ENCODE assay signal across 17 cellular contexts in the genomic region with DNA sequence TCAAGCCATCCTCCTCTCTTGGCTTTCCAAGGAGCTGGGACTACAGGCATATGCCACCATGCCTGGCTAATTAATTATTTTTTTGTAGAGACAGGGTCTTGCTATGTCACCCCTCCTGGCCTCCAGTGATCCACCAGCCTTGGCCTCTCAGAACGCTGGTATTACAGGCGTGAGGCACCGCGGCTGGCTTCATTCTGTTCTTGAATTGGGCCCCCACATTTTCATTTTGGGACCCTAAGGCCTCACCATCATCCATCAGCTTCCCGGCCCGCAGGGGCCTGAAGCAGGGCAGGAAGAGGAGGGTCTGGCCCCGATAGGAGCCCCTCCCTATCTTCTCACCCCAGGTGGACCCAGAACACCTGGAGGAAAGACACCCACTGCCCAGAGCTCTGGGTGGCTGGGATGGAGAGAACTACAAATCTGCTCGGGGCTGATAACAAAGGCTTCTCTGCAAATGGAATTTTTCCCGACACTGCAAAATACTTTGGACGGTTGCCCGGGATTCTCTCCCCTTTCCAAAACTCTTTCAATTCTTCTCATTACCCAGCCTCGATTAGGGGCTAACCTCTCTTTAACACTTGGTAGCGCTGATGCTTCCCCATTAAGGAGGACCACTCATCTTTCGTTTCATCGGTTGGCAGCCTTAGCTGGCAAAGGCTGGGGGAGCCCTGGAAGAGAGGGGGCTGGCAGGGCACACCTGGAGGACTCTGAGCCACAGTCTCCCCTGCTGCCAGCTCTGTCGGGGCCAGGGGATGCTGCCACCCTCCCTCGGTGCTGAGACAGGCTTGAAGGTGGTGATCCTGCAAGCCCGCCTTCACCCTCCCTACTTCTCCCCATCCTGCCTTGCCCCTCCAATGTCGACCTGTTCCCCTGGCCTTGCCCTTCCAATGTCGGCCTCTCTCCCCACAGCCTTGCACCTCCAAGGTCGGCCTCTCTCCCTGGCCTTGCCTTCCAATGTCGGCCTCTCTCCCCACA.
DNase-seq lines count a peak whose midpoint lies in the region; ATAC-seq and TF ChIP-seq lines count a peak whose summit lies in the region.
"Had no signal": no experiment of that assay in that cellular context is flagged by ENCODE, and none has a peak within 500 bp of the region (broad histone marks: within the 10 kb centered on the region; RNA-seq: fewer than 3 reads in every experiment).

No MANE protein-coding gene starts in this region.

- H3K36me3 Mint-ChIP-seq in chondrocyte (ENCODE audit: low read depth), result no peaks in the 10 kb centered on the region
- H3K36me3 Mint-ChIP-seq in activated T-cell treated with anti-CD3 and anti-CD28 coated beads, Interleukin-2, amount 50 U/mL, for 4 hours (ENCODE audit: insufficient read depth), result peaks cover 28% of the 10 kb centered on the region

- H3K36me3 ChIP-seq in spleen, result peaks cover 0 to 98% (median 60%) of the 10 kb centered on the region in 6 donors
- H3K36me3 ChIP-seq: uterus had no signal

- no peak overlapping the region for H3K27ac Mint-ChIP-seq in chondrocyte (ENCODE audit: unreplicated experiment)
- H3K27ac Mint-ChIP-seq: activated CD4-positive, alpha-beta T cell treated with anti-CD3 and anti-CD28 coated beads, Interleukin-2, amount 10 ng/mL, durations not matched to agents 7 days and 5 days; progenitor cell of endocrine pancreas had no signal

- peaks cover 0 to under 1% (median 0%) of the 10 kb centered on the region in 8 donors for H3K9me3 ChIP-seq in spleen
- H3K9me3 ChIP-seq: Caco-2, uterus had no signal

- peak; percentile 51 for DNase-seq in activated effector memory CD4-positive, alpha-beta T cell treated with anti-CD3 and anti-CD28 coated beads, Interleukin-2, amount 50 U/mL, for 16 hours
- no peak for DNase-seq in activated effector memory CD4-positive, alpha-beta T cell treated with Interleukin-2 at 50 U/mL for 16 hours
- DNase-seq in NCI-H1092 (lab: John Stamatoyannopoulos, UW) (peak; percentile 18), chondrocyte (ENCODE audit: low spot score) (peak; percentile 44), spleen (peak; percentile 62), NCI-H226 (no peak)
- DNase-seq in NK-92 treated with Interleukin-12 subunit alpha and Interleukin-12 subunit beta, amount 100 ng/mL, for 24 hours (lab: John Stamatoyannopoulos, UW), result no peak
- no peak for DNase-seq in activated T-cell treated with anti-CD3 and anti-CD28 coated beads, Interleukin-2, amount 50 U/mL, for 4 hours
- DNase-seq: activated CD4-positive, alpha-beta T cell treated with anti-CD3 and anti-CD28 coated beads, Interleukin-2, amount 10 ng/mL, durations not matched to agents 7 days and 5 days; cerebellar nuclear complex; naive B cell; NCI-H146; NCI-H524; stimulated activated CD4-positive, alpha-beta T cell treated with anti-CD3 and anti-CD28 coated beads, Interleukin-12 subunit alpha, Interleukin-12 subunit beta, amount 100 ng/mL, for 4 hours; uterus had no signal

- intact Hi-C loops in spleen (cut with DNase I; ENCODE audit: low total_unique reads), result no loop called here

- 74 to 89% (median 81%) methylated on average over 21 to 22 of the region's 22 CpGs for WGBS in spleen, 5 donors

- H3K4me1 ChIP-seq in spleen, result no peaks in the 10 kb centered on the region
- H3K4me1 ChIP-seq: uterus had no signal

- H3K9me3 Mint-ChIP-seq in chondrocyte (ENCODE audit: low read depth), result no peaks in the 10 kb centered on the region
- no peaks in the 10 kb centered on the region for H3K9me3 Mint-ChIP-seq in activated T-cell treated with anti-CD3 and anti-CD28 coated beads, Interleukin-2, amount 50 U/mL, for 4 hours
- H3K9me3 Mint-ChIP-seq: activated CD4-positive, alpha-beta T cell treated with anti-CD3 and anti-CD28 coated beads, Interleukin-2, amount 10 ng/mL, durations not matched to agents 7 days and 5 days had no signal

- peaks cover 0 to 27% (median 0%) of the 10 kb centered on the region in 7 donors for H3K27me3 ChIP-seq in spleen (replicated peaks in 1 of 7)
- H3K27me3 ChIP-seq: uterus had no signal

- no peak overlapping the region for H3K4me3 Mint-ChIP-seq in chondrocyte (ENCODE audit: unreplicated experiment)
- no peak overlapping the region for H3K4me3 Mint-ChIP-seq in activated T-cell treated with anti-CD3 and anti-CD28 coated beads, Interleukin-2, amount 50 U/mL, for 4 hours
- H3K4me3 Mint-ChIP-seq: activated CD4-positive, alpha-beta T cell treated with anti-CD3 and anti-CD28 coated beads, Interleukin-2, amount 10 ng/mL, durations not matched to agents 7 days and 5 days had no signal

- no peak for ATAC-seq in activated T-cell treated with anti-CD3 and anti-CD28 coated beads, Interleukin-2, amount 50 U/mL, for 4 hours

- TF ChIP-seq POLR2A in spleen (IDR thresholded peaks at IDR 0.05), result no peak

- no peaks in the 10 kb centered on the region for H3K4me1 Mint-ChIP-seq in chondrocyte (ENCODE audit: low read depth)
- no peaks in the 10 kb centered on the region for H3K4me1 Mint-ChIP-seq in activated T-cell treated with anti-CD3 and anti-CD28 coated beads, Interleukin-2, amount 50 U/mL, for 4 hours (ENCODE audit: low read depth)
- H3K4me1 Mint-ChIP-seq: activated CD4-positive, alpha-beta T cell treated with anti-CD3 and anti-CD28 coated beads, Interleukin-2, amount 10 ng/mL, durations not matched to agents 7 days and 5 days had no signal

- no peak overlapping the region for H3K4me3 ChIP-seq in spleen
- H3K4me3 ChIP-seq: uterus had no signal

- peaks cover 6% of the 10 kb centered on the region for H3K27me3 Mint-ChIP-seq in chondrocyte (ENCODE audit: low read depth)
- H3K27me3 Mint-ChIP-seq in activated T-cell treated with anti-CD3 and anti-CD28 coated beads, Interleukin-2, amount 50 U/mL, for 4 hours (ENCODE audit: low read depth), result no peaks in the 10 kb centered on the region
- H3K27me3 Mint-ChIP-seq: activated CD4-positive, alpha-beta T cell treated with anti-CD3 and anti-CD28 coated beads, Interleukin-2, amount 10 ng/mL, durations not matched to agents 7 days and 5 days; naive B cell; progenitor cell of endocrine pancreas had no signal

- H3K27ac ChIP-seq in spleen, result no peak overlapping the region
- H3K27ac ChIP-seq: uterus had no signal

- TF ChIP-seq CTCF in chondrocyte (IDR thresholded peaks at IDR 0.05) (no peak), spleen (IDR thresholded peaks at IDR 0.05 in 8 of 11, conservative IDR thresholded peaks at IDR 0.05 in 3 of 11) (no peak)

Comparison
In these comparisons a context has a peak if more than half of its experiments do, and no peak if none do; other contexts are left out.
1. DNase-seq: peak in activated effector memory CD4-positive, alpha-beta T cell treated with anti-CD3 and anti-CD28 coated beads, Interleukin-2, amount 50 U/mL, for 16 hours (single experiment), NCI-H1092 (single experiment), chondrocyte (single experiment) and spleen (single experiment); none in activated effector memory CD4-positive, alpha-beta T cell treated with Interleukin-2 at 50 U/mL for 16 hours (single experiment), NCI-H226 (single experiment), NK-92 treated with Interleukin-12 subunit alpha and Interleukin-12 subunit beta, amount 100 ng/mL, for 24 hours (single experiment) and activated T-cell treated with anti-CD3 and anti-CD28 coated beads, Interleukin-2, amount 50 U/mL, for 4 hours (single experiment).